ENCODE assay signal across 1 cellular context in the genomic region with DNA sequence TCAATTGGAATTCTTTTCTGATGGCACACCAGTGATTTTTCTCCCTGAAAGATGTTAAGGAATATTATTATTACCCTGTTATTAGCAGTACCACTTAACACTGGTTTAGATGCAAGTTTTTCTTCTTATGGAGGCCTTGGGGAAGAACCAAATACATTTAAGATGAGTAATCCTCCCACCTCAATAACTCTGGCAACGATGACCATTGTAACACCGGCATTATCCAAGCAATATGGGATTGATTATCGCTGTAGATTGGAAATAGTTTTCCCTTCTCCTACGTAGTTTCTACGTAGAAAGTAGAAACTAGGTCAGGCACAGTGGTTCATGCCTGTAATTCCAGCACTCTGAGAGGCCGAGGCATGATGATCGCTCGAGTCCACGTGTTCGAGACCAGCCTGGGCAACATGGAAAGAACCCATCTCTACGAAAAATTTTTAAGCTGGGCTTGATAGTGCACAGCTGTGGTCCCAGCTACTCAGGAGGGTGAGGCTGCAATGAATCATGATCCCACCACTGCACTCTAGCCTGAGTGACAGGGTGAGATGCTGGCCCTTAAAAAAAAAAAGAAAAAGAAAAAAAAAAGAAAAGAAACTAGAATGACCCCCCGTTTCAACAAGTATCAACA.
TF ChIP-seq lines count a peak whose summit lies in the region.

No MANE protein-coding gene starts in this region.

TF ChIP-seq in IMR-90, 13 proteins besides CTCF, POLR2A, EP300 and RAD21:
- TF ChIP-seq FOS (IDR thresholded peaks at IDR 0.05; ENCODE audit: low read depth, low read length) = no peak
- TF ChIP-seq, protein P1, sequence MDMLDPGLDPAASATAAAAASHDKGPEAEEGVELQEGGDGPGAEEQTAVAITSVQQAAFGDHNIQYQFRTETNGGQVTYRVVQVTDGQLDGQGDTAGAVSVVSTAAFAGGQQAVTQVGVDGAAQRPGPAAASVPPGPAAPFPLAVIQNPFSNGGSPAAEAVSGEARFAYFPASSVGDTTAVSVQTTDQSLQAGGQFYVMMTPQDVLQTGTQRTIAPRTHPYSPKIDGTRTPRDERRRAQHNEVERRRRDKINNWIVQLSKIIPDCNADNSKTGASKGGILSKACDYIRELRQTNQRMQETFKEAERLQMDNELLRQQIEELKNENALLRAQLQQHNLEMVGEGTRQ (IDR thresholded peaks at IDR 0.05; ENCODE audit: low read depth, low read length) = no peak
- TF ChIP-seq MAZ (IDR thresholded peaks at IDR 0.05; ENCODE audit: borderline replicate concordance, low read depth, low read length) = no peak
- TF ChIP-seq RCOR1 (IDR thresholded peaks at IDR 0.05; ENCODE audit: insufficient replicate concordance, low read length) = no peak
- no peak for TF ChIP-seq CEBPB (IDR thresholded peaks at IDR 0.05; ENCODE audit: low read depth, low read length)
- no peak for TF ChIP-seq RFX5 (IDR thresholded peaks at IDR 0.05; ENCODE audit: low read depth, low read length)
- TF ChIP-seq BHLHE40 (IDR thresholded peaks at IDR 0.05; ENCODE audit: low read depth, low read length) = no peak
- TF ChIP-seq CHD1 (IDR thresholded peaks at IDR 0.05; ENCODE audit: low read depth, low read length) = no peak
- TF ChIP-seq MXI1 (IDR thresholded peaks at IDR 0.05; ENCODE audit: borderline replicate concordance, low read depth, low read length) = no peak
- no peak for TF ChIP-seq MAFK (IDR thresholded peaks at IDR 0.05; ENCODE audit: low read depth, low read length)
- no peak for TF ChIP-seq NFE2L2 (IDR thresholded peaks at IDR 0.05; ENCODE audit: low read depth, low read length)
- TF ChIP-seq ELK1 (IDR thresholded peaks at IDR 0.05; ENCODE audit: borderline replicate concordance, low read depth, low read length) = no peak
- no peak for TF ChIP-seq SMC3 (IDR thresholded peaks at IDR 0.05; ENCODE audit: low read depth, low read length)
TF ChIP-seq in IMR-90: peak in this region for 0.
